17 cellular contexts compared by ENCODE assay signal in genomic region chr15:69094124-69095030, GRCh38.
"Had no signal": no experiment of that assay in that cellular context is flagged by ENCODE, and none has a peak within 500 bp of the region (broad histone marks: within the 10 kb centered on the region; RNA-seq: fewer than 3 reads in every experiment).

No MANE protein-coding gene starts in this region.

- H3K36me3 ChIP-seq: prostate gland, WERI-Rb-1 had no signal

- H3K9me3 ChIP-seq: prostate gland had no signal

- H3K4me1 Mint-ChIP-seq: activated CD4-positive, alpha-beta T cell treated with anti-CD3 and anti-CD28 coated beads for 36 hours; activated CD8-positive, alpha-beta memory T cell treated with anti-CD3 and anti-CD28 coated beads, Interleukin-2, amount 10 ng/mL, durations not matched to agents 7 days and 5 days had no signal

- ATAC-seq: activated CD4-positive, alpha-beta T cell treated with anti-CD3 and anti-CD28 coated beads for 36 hours; activated CD8-positive, alpha-beta memory T cell treated with anti-CD3 and anti-CD28 coated beads, Interleukin-2, amount 10 ng/mL, durations not matched to agents 7 days and 5 days; activated T-cell treated with anti-CD3 and anti-CD28 coated beads, Interleukin-2, amount 50 U/mL, for 4 hours; stimulated activated naive CD8-positive, alpha-beta T cell treated with anti-CD3 and anti-CD28 coated beads, Interleukin-15, Interleukin-2, amounts not matched to agents 100 U/mL and 50 U/mL, for 24 hours had no signal

- H3K4me1 ChIP-seq: prostate gland had no signal

- FAIRE-seq: astrocyte, colon had no signal

- H3K9me3 Mint-ChIP-seq: activated CD4-positive, alpha-beta memory T cell treated with anti-CD3 and anti-CD28 coated beads for 36 hours; activated T-cell treated with anti-CD3 and anti-CD28 coated beads, Interleukin-2, amount 50 U/mL, for 4 hours; nephron had no signal

- H3K36me3 Mint-ChIP-seq: activated CD4-positive, alpha-beta memory T cell treated with anti-CD3 and anti-CD28 coated beads for 36 hours; activated CD8-positive, alpha-beta memory T cell treated with anti-CD3 and anti-CD28 coated beads, Interleukin-2, amount 10 ng/mL, durations not matched to agents 7 days and 5 days had no signal

- H3K4me3 Mint-ChIP-seq: activated CD4-positive, alpha-beta memory T cell treated with anti-CD3 and anti-CD28 coated beads for 36 hours; activated CD4-positive, alpha-beta T cell treated with anti-CD3 and anti-CD28 coated beads for 36 hours; activated CD8-positive, alpha-beta memory T cell treated with anti-CD3 and anti-CD28 coated beads, Interleukin-2, amount 10 ng/mL, durations not matched to agents 7 days and 5 days; activated T-cell treated with anti-CD3 and anti-CD28 coated beads, Interleukin-2, amount 50 U/mL, for 4 hours; nephron had no signal

- H3K27ac ChIP-seq: prostate gland, skin epidermis, WERI-Rb-1 had no signal

- DNase-seq: activated CD4-positive, alpha-beta memory T cell treated with anti-CD3 and anti-CD28 coated beads for 36 hours; activated CD4-positive, alpha-beta T cell treated with anti-CD3 and anti-CD28 coated beads for 36 hours; activated CD8-positive, alpha-beta memory T cell treated with anti-CD3 and anti-CD28 coated beads, Interleukin-2, amount 10 ng/mL, durations not matched to agents 7 days and 5 days; activated effector memory CD4-positive, alpha-beta T cell treated with Interleukin-2 at 50 U/mL for 16 hours; activated naive CD4-positive, alpha-beta T cell treated with anti-CD3 and anti-CD28 coated beads, Interleukin-2, amount 50 U/mL, for 16 hours; activated T-cell treated with anti-CD3 and anti-CD28 coated beads, Interleukin-2, amount 50 U/mL, for 4 hours; foreskin fibroblast; glutamatergic neuron; kidney glomerular epithelial cell; occipital lobe; stimulated activated naive CD8-positive, alpha-beta T cell treated with anti-CD3 and anti-CD28 coated beads, Interleukin-15, Interleukin-2, amounts not matched to agents 100 U/mL and 50 U/mL, for 24 hours; WERI-Rb-1 had no signal

- H3K4me3 ChIP-seq: prostate gland, skin epidermis had no signal

- H3K27ac Mint-ChIP-seq: activated CD4-positive, alpha-beta memory T cell treated with anti-CD3 and anti-CD28 coated beads for 36 hours; activated CD4-positive, alpha-beta T cell treated with anti-CD3 and anti-CD28 coated beads for 36 hours; activated CD8-positive, alpha-beta memory T cell treated with anti-CD3 and anti-CD28 coated beads, Interleukin-2, amount 10 ng/mL, durations not matched to agents 7 days and 5 days had no signal
